2 cellular contexts compared by ENCODE assay signal in the genomic region with DNA sequence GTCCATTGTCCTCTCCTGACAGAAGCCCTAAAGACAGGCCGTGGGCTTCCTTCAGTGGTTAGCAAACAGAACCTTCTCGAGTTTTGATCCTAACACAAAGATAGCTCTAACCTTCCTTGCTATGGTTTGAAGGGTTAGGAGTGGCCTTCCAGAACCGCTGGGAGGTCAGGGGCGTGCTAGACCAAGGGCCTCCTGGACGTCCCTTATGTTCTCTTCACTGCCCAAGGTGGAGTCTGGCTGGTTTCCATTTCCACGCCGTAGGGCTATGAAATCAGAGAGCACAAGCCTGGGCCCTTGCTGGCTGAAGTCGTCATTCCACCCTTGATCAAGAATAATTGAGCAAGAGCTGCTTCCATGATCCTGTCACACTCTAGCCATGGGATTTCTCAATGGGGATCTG.
TF ChIP-seq lines count a peak whose summit lies in the region.

No MANE protein-coding gene starts in this region.

TF ChIP-seq in H1, 55 proteins besides CTCF, POLR2A, EP300 and RAD21:
- TF ChIP-seq YY1 (IDR thresholded peaks at IDR 0.05; ENCODE audit: low read depth, low read length) (no peak), SP1 (IDR thresholded peaks at IDR 0.05; ENCODE audit: low read depth, low read length) (no peak), TAF7 (optimal IDR thresholded peaks at IDR 0.05; ENCODE audit: borderline replicate concordance, low read depth, low read length) (no peak), TCF12 (IDR thresholded peaks at IDR 0.05; ENCODE audit: low read depth, low read length) (no peak), RXRA (IDR thresholded peaks at IDR 0.05; ENCODE audit: insufficient read depth, low read depth, low read length) (no peak), BACH1 (IDR thresholded peaks at IDR 0.05; ENCODE audit: low read length) (no peak), RBBP5 (IDR thresholded peaks at IDR 0.05; ENCODE audit: borderline replicate concordance, low read depth, low read length) (no peak), EGR1 (IDR thresholded peaks at IDR 0.05; ENCODE audit: borderline replicate concordance, low read depth, low read length) (no peak), POLR2AphosphoS5 (IDR thresholded peaks at IDR 0.05; ENCODE audit: low read depth, low read length) (no peak), GTF2F1 (IDR thresholded peaks at IDR 0.05; ENCODE audit: borderline replicate concordance, low read depth, low read length) (no peak), CTBP2 (IDR thresholded peaks at IDR 0.05; ENCODE audit: borderline replicate concordance, insufficient read depth, insufficient read length, low read length) (no peak), CEBPB (IDR thresholded peaks at IDR 0.05; ENCODE audit: low read depth, low read length) (no peak), CHD1 (IDR thresholded peaks at IDR 0.05; ENCODE audit: low read depth, low read length) (no peak), JUN (IDR thresholded peaks at IDR 0.05; ENCODE audit: low read depth, low read length) (no peak), ASH2L (IDR thresholded peaks at IDR 0.05; ENCODE audit: low read length) (no peak), CBX8 (IDR thresholded peaks at IDR 0.05; ENCODE audit: borderline replicate concordance, low read depth, low read length) (no peak), SAP30 (IDR thresholded peaks at IDR 0.05; ENCODE audit: insufficient read depth, insufficient replicate concordance, low read length) (no peak), SP4 (IDR thresholded peaks at IDR 0.05; ENCODE audit: low read length) (no peak), MAFK (IDR thresholded peaks at IDR 0.05; ENCODE audit: low read depth, low read length) (no peak)
- TF ChIP-seq, protein P1, sequence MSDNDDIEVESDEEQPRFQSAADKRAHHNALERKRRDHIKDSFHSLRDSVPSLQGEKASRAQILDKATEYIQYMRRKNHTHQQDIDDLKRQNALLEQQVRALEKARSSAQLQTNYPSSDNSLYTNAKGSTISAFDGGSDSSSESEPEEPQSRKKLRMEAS (IDR thresholded peaks at IDR 0.05): no peak

TF ChIP-seq in HepG2, 621 proteins besides CTCF, POLR2A, EP300 and RAD21:
- no peak for TF ChIP-seq ZFP90 (CRISPR knock-in tag; IDR thresholded peaks at IDR 0.05; ENCODE audit: borderline replicate concordance)
- no peak for TF ChIP-seq GLI4 (CRISPR knock-in tag; IDR thresholded peaks at IDR 0.05; ENCODE audit: borderline replicate concordance)
- TF ChIP-seq ZNF343 (CRISPR knock-in tag; IDR thresholded peaks at IDR 0.05): no peak
- TF ChIP-seq, protein P2, sequence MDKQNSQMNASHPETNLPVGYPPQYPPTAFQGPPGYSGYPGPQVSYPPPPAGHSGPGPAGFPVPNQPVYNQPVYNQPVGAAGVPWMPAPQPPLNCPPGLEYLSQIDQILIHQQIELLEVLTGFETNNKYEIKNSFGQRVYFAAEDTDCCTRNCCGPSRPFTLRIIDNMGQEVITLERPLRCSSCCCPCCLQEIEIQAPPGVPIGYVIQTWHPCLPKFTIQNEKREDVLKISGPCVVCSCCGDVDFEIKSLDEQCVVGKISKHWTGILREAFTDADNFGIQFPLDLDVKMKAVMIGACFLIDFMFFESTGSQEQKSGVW (CRISPR knock-in tag; IDR thresholded peaks at IDR 0.05; ENCODE audit: borderline replicate concordance): no peak
- TF ChIP-seq ZNF644 (CRISPR knock-in tag; IDR thresholded peaks at IDR 0.05; ENCODE audit: low read depth): no peak
- no peak for TF ChIP-seq CENPX (CRISPR knock-in tag; IDR thresholded peaks at IDR 0.05)
- TF ChIP-seq, protein P3, sequence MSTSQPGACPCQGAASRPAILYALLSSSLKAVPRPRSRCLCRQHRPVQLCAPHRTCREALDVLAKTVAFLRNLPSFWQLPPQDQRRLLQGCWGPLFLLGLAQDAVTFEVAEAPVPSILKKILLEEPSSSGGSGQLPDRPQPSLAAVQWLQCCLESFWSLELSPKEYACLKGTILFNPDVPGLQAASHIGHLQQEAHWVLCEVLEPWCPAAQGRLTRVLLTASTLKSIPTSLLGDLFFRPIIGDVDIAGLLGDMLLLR (CRISPR knock-in tag; IDR thresholded peaks at IDR 0.05): no peak
TF ChIP-seq in HepG2: peak in this region for 0.
